ENCODE assay signal across 21 cellular contexts in genomic region chr10:117504601-117505000, GRCh38. TPM values are rescaled to one million over a fixed set of nuclear protein-coding genes. Genes with fewer than 3 reads are reported as not detected.
"Had no signal": no experiment of that assay in that cellular context is flagged by ENCODE, and none has a peak within 500 bp of the region (broad histone marks: within the 10 kb centered on the region; RNA-seq: fewer than 3 reads in every experiment).

No MANE protein-coding gene starts in this region.

- H3K36me3 ChIP-seq: SJSA1 had no signal

- H3K27me3 ChIP-seq: SJSA1 had no signal

- H3K27ac ChIP-seq: HL-60, SJSA1 had no signal

- DNase-seq: KBM-7, MV-4-11, NCI-H1048, NCI-H1105, NCI-H1417, NCI-H1436 treated with DMSO at 0.1 percent for 48 hours, NCI-H1694, NCI-H187 treated with DMSO at 0.1 percent for 48 hours, NCI-H2029 treated with DMSO at 0.1 percent for 48 hours, NCI-H2227 treated with DMSO at 0.1 percent for 48 hours, NCI-H524, NCI-H526 treated with DMSO at 0.1 percent for 48 hours, NCI-H748 treated with DMSO at 0.1 percent for 48 hours, Right ventricle myocardium superior, RPMI8226, SIG-M5 had no signal

- H3K4me1 ChIP-seq: SJSA1 had no signal

- H3K9me3 ChIP-seq: SJSA1 had no signal

- H3K4me3 ChIP-seq: SJSA1 had no signal

RNA-seq across cellular contexts. Expression of gene EMX2, which starts 37.9 kb away (rescaled TPM):
- total RNA-seq: LHCN-M2, MCF 10A, NCI-H460, Right ventricle myocardium superior had no signal
